9 cellular contexts compared by ENCODE assay signal in the genomic region with DNA sequence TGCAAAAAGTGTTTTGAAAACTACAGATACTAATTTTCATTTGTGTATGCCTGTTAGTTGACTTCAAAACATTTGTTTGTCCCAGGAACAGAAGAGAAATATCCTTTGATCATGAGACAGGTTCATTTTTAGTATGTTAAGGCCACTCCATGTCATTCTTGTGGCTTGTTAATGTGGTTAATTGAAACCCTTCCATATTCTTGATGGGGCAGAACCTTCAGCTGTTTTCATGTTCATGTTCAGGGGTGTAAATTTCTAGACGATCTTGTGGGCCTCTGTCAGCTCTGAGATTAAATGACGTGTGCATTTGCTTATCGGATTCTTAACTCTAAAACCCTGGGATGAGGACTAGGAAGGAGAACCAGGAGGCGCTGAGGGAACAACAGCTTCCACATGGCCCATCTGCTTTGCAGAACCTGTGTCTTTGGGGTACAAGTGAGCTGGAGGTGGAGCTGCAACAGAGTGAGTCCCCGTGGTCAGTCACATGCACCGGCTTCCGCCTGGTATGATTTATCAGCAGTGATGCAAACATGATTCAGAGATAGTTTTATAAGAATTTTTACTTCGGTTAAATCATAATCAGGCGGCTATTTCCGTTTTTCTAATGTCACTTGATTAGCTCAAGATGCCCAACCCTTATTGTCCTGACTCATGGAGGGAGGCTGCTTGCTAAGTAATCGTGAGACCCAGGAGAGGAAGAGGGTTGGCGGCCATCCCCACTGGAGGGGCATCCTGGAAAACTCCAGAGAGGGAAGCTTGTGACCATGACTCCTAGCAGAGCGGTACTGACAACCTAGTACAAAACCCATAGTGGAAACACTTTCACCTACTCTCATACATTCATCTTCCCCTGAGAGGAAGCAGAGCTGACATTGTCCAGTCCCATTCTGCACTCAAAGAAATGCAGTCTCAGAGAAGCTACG.
DNase-seq lines count a peak whose midpoint lies in the region; ATAC-seq and TF ChIP-seq lines count a peak whose summit lies in the region.
"Had no signal": no experiment of that assay in that cellular context is flagged by ENCODE, and none has a peak within 500 bp of the region (broad histone marks: within the 10 kb centered on the region; RNA-seq: fewer than 3 reads in every experiment).

No MANE protein-coding gene starts in this region.

- H3K9me3 ChIP-seq in A673 (ENCODE audit: low read depth, low read length, poor library complexity, severe bottlenecking) (no peaks in the 10 kb centered on the region), mesenchymal stem cell (ENCODE audit: control insufficient read depth, low read length) (no peaks in the 10 kb centered on the region), esophagus squamous epithelium (no peaks in the 10 kb centered on the region)

- H3K4me1 Mint-ChIP-seq in stimulated activated effector memory CD8-positive, alpha-beta T cell treated with anti-CD3 and anti-CD28 coated beads, Interleukin-12 subunit alpha, Interleukin-12 subunit beta, amount 100 ng/mL, for 72 hours, result peaks cover 6% of the 10 kb centered on the region

- H3K4me2 ChIP-seq in mesenchymal stem cell (ENCODE audit: low read length, poor library complexity, severe bottlenecking), result peak overlapping the region; percentile 18

- peak overlapping the region; percentile 11 to 45 for H2BK12ac ChIP-seq in mesenchymal stem cell (ENCODE audit: low read length in 2 of 2)

- H3K27me3 ChIP-seq in A673 (replicated peaks; ENCODE audit: insufficient read depth, low read depth, low read length, poor library complexity), result no peaks in the 10 kb centered on the region
- no peaks in the 10 kb centered on the region for H3K27me3 ChIP-seq in mesenchymal stem cell (ENCODE audit: control insufficient read depth in 1 of 2, insufficient read depth in 1 of 2, low read length in 2 of 2)
- H3K27me3 ChIP-seq in esophagus squamous epithelium, result no peaks in the 10 kb centered on the region

- no peak overlapping the region for H2AK5ac ChIP-seq in mesenchymal stem cell (ENCODE audit: low read length, severe bottlenecking)

- H3K36me3 ChIP-seq in A673 (ENCODE audit: insufficient read depth, low read length, poor library complexity, severe bottlenecking), result no peaks in the 10 kb centered on the region
- H3K36me3 ChIP-seq in mesenchymal stem cell (ENCODE audit: control insufficient read depth in 1 of 2, insufficient read depth in 2 of 2, low read depth in 1 of 2, low read length in 2 of 2), result peaks cover 9 to 29% of the 10 kb centered on the region in 2 experiments
- H3K36me3 ChIP-seq in esophagus squamous epithelium, result no peaks in the 10 kb centered on the region

- no peak overlapping the region for H3K14ac ChIP-seq in mesenchymal stem cell (ENCODE audit: low read length in 2 of 2)

- H3K9me3 Mint-ChIP-seq in stimulated activated effector memory CD8-positive, alpha-beta T cell treated with anti-CD3 and anti-CD28 coated beads, Interleukin-12 subunit alpha, Interleukin-12 subunit beta, amount 100 ng/mL, for 72 hours, result no peaks in the 10 kb centered on the region

- ATAC-seq in stimulated activated effector memory CD8-positive, alpha-beta T cell treated with anti-CD3 and anti-CD28 coated beads, Interleukin-12 subunit alpha, Interleukin-12 subunit beta, amount 100 ng/mL, for 72 hours, result no peak
- no peak for ATAC-seq in GM18498 (IDR thresholded peaks at IDR 0.05; ENCODE audit: unreplicated experiment)

- no peak overlapping the region for H3K27ac Mint-ChIP-seq in stimulated activated effector memory CD8-positive, alpha-beta T cell treated with anti-CD3 and anti-CD28 coated beads, Interleukin-12 subunit alpha, Interleukin-12 subunit beta, amount 100 ng/mL, for 72 hours

- peak overlapping the region; percentile 85 for H3K9ac ChIP-seq in mesenchymal stem cell (ENCODE audit: low read length)

- peak overlapping the region; percentile 35 to 69 for H3K4ac ChIP-seq in mesenchymal stem cell (ENCODE audit: low read depth in 1 of 2, low read length in 2 of 2)

- no peak overlapping the region for H3K4me3 Mint-ChIP-seq in stimulated activated effector memory CD8-positive, alpha-beta T cell treated with anti-CD3 and anti-CD28 coated beads, Interleukin-12 subunit alpha, Interleukin-12 subunit beta, amount 100 ng/mL, for 72 hours

- H3K4me3 ChIP-seq in A673 (ENCODE audit: low read depth, low read length, poor library complexity, severe bottlenecking) (no peak overlapping the region), choroid plexus epithelial cell (ENCODE audit: low read depth, low read length) (peak overlapping the region; percentile 6), mesenchymal stem cell (ENCODE audit: insufficient read depth in 1 of 2, low read depth in 1 of 2, low read length in 2 of 2) (peak overlapping the region in 1 of 2 experiments; percentile 19), esophagus squamous epithelium (no peak overlapping the region)

- no TSS peak for BruUV-seq in A673 (replicated peaks; lab: Mats Ljungman, UMichigan)

- 45% methylated on average over 14 of the region's 14 CpGs for WGBS in mesenchymal stem cell
- 61 to 71% methylated on average over 13 to 14 of the region's 14 CpGs for WGBS in esophagus squamous epithelium, 2 donors

- H3K4me1 ChIP-seq in A673 (ENCODE audit: insufficient read depth, low read length, poor library complexity, severe bottlenecking) (no peaks in the 10 kb centered on the region), mesenchymal stem cell (ENCODE audit: control insufficient read depth, insufficient read depth, low read depth, low read length) (peaks cover 9% of the 10 kb centered on the region), esophagus squamous epithelium (peaks cover 0 to 43% (median 9%) of the 10 kb centered on the region in 3 donors)

- peak overlapping the region; percentile 19 for H4K8ac ChIP-seq in mesenchymal stem cell (ENCODE audit: low read length)

- TF ChIP-seq POLR2A in esophagus squamous epithelium (IDR thresholded peaks at IDR 0.05), result no peak

- no peak overlapping the region for H2BK5ac ChIP-seq in mesenchymal stem cell (ENCODE audit: low read depth, low read length, poor library complexity, severe bottlenecking)

- POLR2A ChIA-PET in A673 (lab: Charles Lee; ENCODE audit: low non-redundant PET), result interaction anchor here (0.6 kb wide), 1 partner anchor 10 kb away, joined by 8 read pairs; no protein-coding TSS in a partner anchor

- peak overlapping the region in 1 of 2 experiments; percentile 14 for H3K23ac ChIP-seq in mesenchymal stem cell (ENCODE audit: low read length in 2 of 2)

- CTCF ChIA-PET in A673 (lab: Charles Lee), result no interaction called here

- peak overlapping the region; percentile 18 for H4K91ac ChIP-seq in mesenchymal stem cell (ENCODE audit: low read length)

- no peak overlapping the region for H2BK120ac ChIP-seq in mesenchymal stem cell (ENCODE audit: low read depth, low read length)

- peaks cover 7% of the 10 kb centered on the region for H3K36me3 Mint-ChIP-seq in stimulated activated effector memory CD8-positive, alpha-beta T cell treated with anti-CD3 and anti-CD28 coated beads, Interleukin-12 subunit alpha, Interleukin-12 subunit beta, amount 100 ng/mL, for 72 hours

- intact Hi-C loops in A673 (cut with micrococcal nuclease; ENCODE audit: unreplicated experiment) (no loop called here), esophagus squamous epithelium (cut with DNase I) (no loop called here)

- no peak overlapping the region for H2AFZ ChIP-seq in mesenchymal stem cell (ENCODE audit: low read depth, low read length)

- no peaks in the 10 kb centered on the region for H3K79me1 ChIP-seq in mesenchymal stem cell (replicated peaks; ENCODE audit: low read length, poor library complexity, severe bottlenecking)

- H3K18ac ChIP-seq in mesenchymal stem cell (ENCODE audit: low read depth in 1 of 2, low read length in 2 of 2), result peak overlapping the region; percentile 80 to 88

- H3K27ac ChIP-seq in A673 (ENCODE audit: low read depth, low read length, poor library complexity, severe bottlenecking) (no peak overlapping the region), mesenchymal stem cell (ENCODE audit: low read length, poor library complexity, severe bottlenecking) (peak overlapping the region; percentile 49), esophagus squamous epithelium (peak overlapping the region in 2 of 4 donors; percentile 36 to 51)

- TF ChIP-seq CTCF in A673 (conservative IDR thresholded peaks at IDR 0.05; ENCODE audit: low read depth, low read length) (no peak), choroid plexus epithelial cell (conservative IDR thresholded peaks at IDR 0.05; ENCODE audit: low read depth, low read length) (no peak), esophagus squamous epithelium (IDR thresholded peaks at IDR 0.05) (no peak)

- no peak overlapping the region for H2BK15ac ChIP-seq in mesenchymal stem cell (ENCODE audit: low read depth, poor library complexity, severe bottlenecking)

- peak; percentile 32 for DNase-seq in A673 (ENCODE audit: low spot score)
- DNase-seq in NOMO-1 (lab: John Stamatoyannopoulos, UW; ENCODE audit: unreplicated experiment in 2 of 2), result peak; percentile 79 to 95
- peak; percentile 84 for DNase-seq in choroid plexus epithelial cell (ENCODE audit: low read depth)
- DNase-seq in mesenchymal stem cell, result peak; percentile 96
- no peak for DNase-seq in activated CD4-positive, alpha-beta T cell treated with anti-CD3 and anti-CD28 coated beads, Interleukin-2, amount 50 U/mL, for 48 hours
- DNase-seq in esophagus squamous epithelium (lab: John Stamatoyannopoulos, UW), result no peak
- no peak for DNase-seq in stimulated activated effector memory CD8-positive, alpha-beta T cell treated with anti-CD3 and anti-CD28 coated beads, Interleukin-12 subunit alpha, Interleukin-12 subunit beta, amount 100 ng/mL, for 72 hours (ENCODE audit: low spot score in 2 of 2)
- DNase-seq: NCI-H1694 had no signal

Comparison
In these comparisons a context has a peak if more than half of its experiments do, and no peak if none do; other contexts are left out.
1. DNase-seq: peak in A673 (single experiment), NOMO-1 (2 of 2), choroid plexus epithelial cell (single experiment) and mesenchymal stem cell (single experiment); none in activated CD4-positive, alpha-beta T cell treated with anti-CD3 and anti-CD28 coated beads, Interleukin-2, amount 50 U/mL, for 48 hours (0 of 2), esophagus squamous epithelium (single experiment) and stimulated activated effector memory CD8-positive, alpha-beta T cell treated with anti-CD3 and anti-CD28 coated beads, Interleukin-12 subunit alpha, Interleukin-12 subunit beta, amount 100 ng/mL, for 72 hours (0 of 2).